ENCODE assay signal across 10 cellular contexts in the genomic region with DNA sequence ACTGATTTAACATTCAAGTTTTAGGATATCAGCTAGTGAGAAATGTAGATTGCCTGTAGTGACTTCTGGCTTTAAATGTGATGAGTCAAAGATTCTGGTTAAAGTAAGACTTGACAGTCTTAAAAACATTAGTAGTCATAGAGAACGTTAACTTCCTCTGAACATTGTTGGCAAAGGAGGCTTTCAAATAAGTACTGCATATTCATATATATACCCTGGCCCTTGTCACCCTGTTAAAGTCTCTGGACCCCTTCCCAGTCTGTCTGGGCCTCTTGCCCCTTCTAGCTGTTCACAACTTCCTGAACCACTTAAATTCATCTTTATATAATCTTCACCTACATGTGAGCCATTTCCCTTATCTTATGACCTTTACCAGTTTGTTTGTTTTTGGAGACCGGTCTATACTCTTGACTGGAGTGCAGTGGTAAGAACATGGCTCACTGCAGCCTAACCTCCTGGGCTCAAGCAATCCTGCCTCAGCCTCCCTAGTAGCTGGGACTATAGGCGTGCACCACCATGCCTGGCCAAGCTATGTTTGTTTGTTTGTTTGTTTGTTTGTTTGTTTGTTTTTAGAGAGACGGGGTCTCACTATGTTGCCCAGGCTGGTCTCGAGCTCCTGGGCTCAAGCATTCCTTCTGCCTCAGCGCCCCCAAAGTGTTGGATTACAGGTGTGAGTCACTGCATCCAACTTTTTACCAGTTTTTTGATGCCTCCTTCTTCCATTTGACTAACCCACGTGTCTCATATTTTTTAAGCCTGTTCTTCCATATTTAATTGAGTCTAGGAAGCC.
DNase-seq lines count a peak whose midpoint lies in the region; TF ChIP-seq lines count a peak whose summit lies in the region.
"Had no signal": no experiment of that assay in that cellular context is flagged by ENCODE, and none has a peak within 500 bp of the region (broad histone marks: within the 10 kb centered on the region; RNA-seq: fewer than 3 reads in every experiment).

No MANE protein-coding gene starts in this region.

- DNase-seq in EL (peak; percentile 33), RWPE1 (ENCODE audit: low spot score) (no peak), fibroblast of gingiva (ENCODE audit: low read depth) (peak; percentile 15), renal cortical epithelial cell (ENCODE audit: low read depth) (peak; percentile 56), posterior cingulate gyrus (no peak), Peyer's patch (no peak), OCI-M2 (lab: John Stamatoyannopoulos, UW; ENCODE audit: unreplicated experiment) (no peak), DMS79 (lab: John Stamatoyannopoulos, UW) (no peak)
- DNase-seq: cortex of kidney, NCI-H1436 treated with DMSO at 0.1 percent for 48 hours had no signal

- intact Hi-C loops in posterior cingulate gyrus (cut with DNase I) = no loop called here

- CTCF ChIA-PET in RWPE1 (lab: Yijun Ruan, JAX) = interaction anchor here (0.6 to 0.8 kb wide), 4 partner anchors 40 to 1339 kb away, joined by 3 to 7 read pairs (median 5); no protein-coding TSS in a partner anchor

- H3K9me3 ChIP-seq in Peyer's patch = no peaks in the 10 kb centered on the region

- H3K4me1 ChIP-seq in Peyer's patch = no peaks in the 10 kb centered on the region

- H3K4me3 ChIP-seq in Peyer's patch = no peak overlapping the region

- no peaks in the 10 kb centered on the region for H3K27me3 ChIP-seq in Peyer's patch

- POLR2A ChIA-PET in RWPE1 (lab: Yijun Ruan, JAX; ENCODE audit: low non-redundant PET) = interaction anchor here (0.5 kb wide), 1 partner anchor 1831 kb away, joined by 4 read pairs; no protein-coding TSS in a partner anchor

- peak overlapping the region; percentile 34; the same call in 1 of the 2 replicates for H3K27ac ChIP-seq in RWPE1
- H3K27ac ChIP-seq in Peyer's patch = no peak overlapping the region

- no peak for TF ChIP-seq CTCF in RWPE1 (conservative IDR thresholded peaks at IDR 0.05; ENCODE audit: low read depth)
- TF ChIP-seq CTCF in Peyer's patch (IDR thresholded peaks at IDR 0.05) = no peak

- no peak for TF ChIP-seq POLR2A in Peyer's patch (IDR thresholded peaks at IDR 0.05)

- H3K36me3 ChIP-seq in Peyer's patch = peaks cover 0 to 73% (median 0%) of the 10 kb centered on the region in 3 donors

Comparison
In these comparisons a context has a peak if more than half of its experiments do, and no peak if none do; other contexts are left out.
1. DNase-seq: peak in EL (single experiment), fibroblast of gingiva (single experiment) and renal cortical epithelial cell (single experiment); none in RWPE1 (single experiment), posterior cingulate gyrus (0 of 10), Peyer's patch (0 of 3), OCI-M2 (single experiment) and DMS79 (single experiment).